In the genomic region with DNA sequence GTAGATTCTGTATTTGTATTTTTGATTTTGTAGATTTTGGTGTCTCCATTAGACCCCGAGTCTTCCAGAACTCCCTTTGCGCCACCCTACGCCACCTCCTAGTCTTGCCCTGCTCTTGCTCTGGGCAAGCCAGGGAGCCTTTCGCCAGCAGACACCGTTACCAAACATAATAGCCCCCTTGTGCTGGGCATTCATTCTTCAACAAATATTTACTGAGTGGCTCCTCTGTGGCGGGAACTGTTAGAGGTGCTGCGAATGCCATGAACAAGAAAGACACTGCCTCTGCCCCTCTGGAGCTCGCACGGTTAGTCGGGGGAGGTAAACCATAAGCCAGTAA, we compare ENCODE assay signal across 8 cellular contexts. TPM values are rescaled to one million over a fixed set of nuclear protein-coding genes. Genes with fewer than 3 reads are reported as not detected.
DNase-seq lines count a peak whose midpoint lies in the region; ATAC-seq and TF ChIP-seq lines count a peak whose summit lies in the region.

No MANE protein-coding gene starts in this region.

- TF ChIP-seq CTCF in brain microvascular endothelial cell (IDR thresholded peaks at IDR 0.05; ENCODE audit: low read depth, low read length, missing control alignments) = no peak

- H3K9me3 ChIP-seq in mesodermal cell (ENCODE audit: control insufficient read depth, low read length) = no peaks in the 10 kb centered on the region

- no peaks in the 10 kb centered on the region for H3K27me3 ChIP-seq in brain microvascular endothelial cell (replicated peaks)

- H3K4me3 ChIP-seq in brain microvascular endothelial cell (ENCODE audit: low read depth, low read length) = peak overlapping the region; percentile 92
- H3K4me3 ChIP-seq in mesodermal cell (ENCODE audit: extremely low read depth, insufficient read depth, low read length, poor library complexity, severe bottlenecking) = peak overlapping the region; percentile 75

- no peak overlapping the region for H3K27ac ChIP-seq in brain microvascular endothelial cell
- H3K27ac ChIP-seq in mesodermal cell (ENCODE audit: low read depth, low read length, severe bottlenecking) = peak overlapping the region; percentile 83

- no peaks in the 10 kb centered on the region for H3K36me3 ChIP-seq in brain microvascular endothelial cell (replicated peaks)
- H3K36me3 ChIP-seq in mesodermal cell (ENCODE audit: control insufficient read depth, insufficient read depth, low read length) = peaks cover 18% of the 10 kb centered on the region

- WGBS in mesodermal cell (ENCODE audit: insufficient coverage in 2 of 2), 2 experiments = 39 to 60% methylated on average over 6 to 7 of the region's 10 CpGs

- DNase-seq in DMS53 treated with DMSO at 0.1 percent for 48 hours (lab: John Stamatoyannopoulos, UW; ENCODE audit: unreplicated experiment) (peak; percentile 67), NCI-H1105 (lab: John Stamatoyannopoulos, UW) (peak; percentile 69), brain microvascular endothelial cell (no peak), NCI-H446 (lab: John Stamatoyannopoulos, UW) (no peak)

- ATAC-seq in HG03520 (IDR thresholded peaks at IDR 0.05; ENCODE audit: unreplicated experiment) = no peak
- no peak for ATAC-seq in HG02970 (IDR thresholded peaks at IDR 0.05; ENCODE audit: low FRiP score, unreplicated experiment)
- ATAC-seq in HG03159 (IDR thresholded peaks at IDR 0.05; ENCODE audit: unreplicated experiment) = no peak

- in situ Hi-C loops in brain microvascular endothelial cell (cut with HindIII; ENCODE audit: low pct_ligation_motif_present, low sequenced_read_pairs) = no loop called here

- peaks cover 27% of the 10 kb centered on the region for H3K4me1 ChIP-seq in mesodermal cell (ENCODE audit: control insufficient read depth, insufficient read depth, low read length, poor library complexity, severe bottlenecking)

RNA-seq across cellular contexts. Expression of a gene that starts 0.8 kb away (rescaled TPM):
- polyA plus RNA-seq in mesodermal cell (2013, experiment 1 of 2) = 20.4 TPM
- polyA plus RNA-seq in mesodermal cell (2013, experiment 2 of 2) = 19.3 TPM

RNA-seq across cellular contexts. Expression of a gene that starts 52.3 kb away (rescaled TPM):
- 20.7 TPM for polyA plus RNA-seq in mesodermal cell (2013, experiment 1 of 2)
- 24.1 TPM for polyA plus RNA-seq in mesodermal cell (2013, experiment 2 of 2)

Comparison
In these comparisons a context has a peak if more than half of its experiments do, and no peak if none do; other contexts are left out.
1. DNase-seq: peak in DMS53 treated with DMSO at 0.1 percent for 48 hours (single experiment) and NCI-H1105 (single experiment); none in brain microvascular endothelial cell (single experiment) and NCI-H446 (0 of 2).